1 cellular context compared by ENCODE assay signal in genomic region chr2:27428978-27429541, GRCh38.
TF ChIP-seq lines count a peak whose summit lies in the region.

No MANE protein-coding gene starts in this region.

TF ChIP-seq in HepG2, 621 proteins besides CTCF, POLR2A, EP300 and RAD21 (continued from another document and continues in another):
- TF ChIP-seq, protein P1, sequence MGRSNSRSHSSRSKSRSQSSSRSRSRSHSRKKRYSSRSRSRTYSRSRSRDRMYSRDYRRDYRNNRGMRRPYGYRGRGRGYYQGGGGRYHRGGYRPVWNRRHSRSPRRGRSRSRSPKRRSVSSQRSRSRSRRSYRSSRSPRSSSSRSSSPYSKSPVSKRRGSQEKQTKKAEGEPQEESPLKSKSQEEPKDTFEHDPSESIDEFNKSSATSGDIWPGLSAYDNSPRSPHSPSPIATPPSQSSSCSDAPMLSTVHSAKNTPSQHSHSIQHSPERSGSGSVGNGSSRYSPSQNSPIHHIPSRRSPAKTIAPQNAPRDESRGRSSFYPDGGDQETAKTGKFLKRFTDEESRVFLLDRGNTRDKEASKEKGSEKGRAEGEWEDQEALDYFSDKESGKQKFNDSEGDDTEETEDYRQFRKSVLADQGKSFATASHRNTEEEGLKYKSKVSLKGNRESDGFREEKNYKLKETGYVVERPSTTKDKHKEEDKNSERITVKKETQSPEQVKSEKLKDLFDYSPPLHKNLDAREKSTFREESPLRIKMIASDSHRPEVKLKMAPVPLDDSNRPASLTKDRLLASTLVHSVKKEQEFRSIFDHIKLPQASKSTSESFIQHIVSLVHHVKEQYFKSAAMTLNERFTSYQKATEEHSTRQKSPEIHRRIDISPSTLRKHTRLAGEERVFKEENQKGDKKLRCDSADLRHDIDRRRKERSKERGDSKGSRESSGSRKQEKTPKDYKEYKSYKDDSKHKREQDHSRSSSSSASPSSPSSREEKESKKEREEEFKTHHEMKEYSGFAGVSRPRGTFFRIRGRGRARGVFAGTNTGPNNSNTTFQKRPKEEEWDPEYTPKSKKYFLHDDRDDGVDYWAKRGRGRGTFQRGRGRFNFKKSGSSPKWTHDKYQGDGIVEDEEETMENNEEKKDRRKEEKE (IDR thresholded peaks at IDR 0.05): no peak
- peak; percentile 76; the same call in 1 of the 2 replicates for TF ChIP-seq TMF1 (CRISPR knock-in tag; IDR thresholded peaks at IDR 0.05; ENCODE audit: low read depth)
- 0 out of 2 replicates have a peak, but pooled peaks have one; percentile 65 for TF ChIP-seq SNAI1 (CRISPR knock-in tag; IDR thresholded peaks at IDR 0.05; ENCODE audit: borderline replicate concordance)
- TF ChIP-seq, protein P2, sequence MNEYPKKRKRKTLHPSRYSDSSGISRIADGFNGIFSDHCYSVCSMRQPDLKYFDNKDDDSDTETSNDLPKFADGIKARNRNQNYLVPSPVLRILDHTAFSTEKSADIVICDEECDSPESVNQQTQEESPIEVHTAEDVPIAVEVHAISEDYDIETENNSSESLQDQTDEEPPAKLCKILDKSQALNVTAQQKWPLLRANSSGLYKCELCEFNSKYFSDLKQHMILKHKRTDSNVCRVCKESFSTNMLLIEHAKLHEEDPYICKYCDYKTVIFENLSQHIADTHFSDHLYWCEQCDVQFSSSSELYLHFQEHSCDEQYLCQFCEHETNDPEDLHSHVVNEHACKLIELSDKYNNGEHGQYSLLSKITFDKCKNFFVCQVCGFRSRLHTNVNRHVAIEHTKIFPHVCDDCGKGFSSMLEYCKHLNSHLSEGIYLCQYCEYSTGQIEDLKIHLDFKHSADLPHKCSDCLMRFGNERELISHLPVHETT (CRISPR knock-in tag; conservative IDR thresholded peaks at IDR 0.05): peak; percentile 62; the same call in 1 of the 2 replicates
- no peak for TF ChIP-seq NFE2L2 (IDR thresholded peaks at IDR 0.05; ENCODE audit: low read length)
- TF ChIP-seq ZHX2 (IDR thresholded peaks at IDR 0.05; ENCODE audit: low read depth): no peak
- TF ChIP-seq ZHX2 (CRISPR knock-in tag; IDR thresholded peaks at IDR 0.05; ENCODE audit: borderline replicate concordance): peak; percentile 87; the same call in 1 of the 2 replicates
- TF ChIP-seq FOXP1 (IDR thresholded peaks at IDR 0.05): no peak
- 0 out of 2 replicates have a peak, but pooled peaks have one; percentile 10 for TF ChIP-seq FOXP1 (CRISPR knock-in tag; IDR thresholded peaks at IDR 0.05)
- TF ChIP-seq ZNF367 (CRISPR knock-in tag; IDR thresholded peaks at IDR 0.05; ENCODE audit: borderline replicate concordance): 0 out of 2 replicates have a peak, but pooled peaks have one; percentile 45
- peak; percentile 54 for TF ChIP-seq TEAD3 (CRISPR knock-in tag; optimal IDR thresholded peaks at IDR 0.05; ENCODE audit: borderline replicate concordance)
- TF ChIP-seq, protein P3, sequence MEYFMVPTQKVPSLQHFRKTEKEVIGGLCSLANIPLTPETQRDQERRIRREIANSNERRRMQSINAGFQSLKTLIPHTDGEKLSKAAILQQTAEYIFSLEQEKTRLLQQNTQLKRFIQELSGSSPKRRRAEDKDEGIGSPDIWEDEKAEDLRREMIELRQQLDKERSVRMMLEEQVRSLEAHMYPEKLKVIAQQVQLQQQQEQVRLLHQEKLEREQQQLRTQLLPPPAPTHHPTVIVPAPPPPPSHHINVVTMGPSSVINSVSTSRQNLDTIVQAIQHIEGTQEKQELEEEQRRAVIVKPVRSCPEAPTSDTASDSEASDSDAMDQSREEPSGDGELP (IDR thresholded peaks at IDR 0.05; ENCODE audit: borderline replicate concordance, low read depth): peak; percentile 70; the same call in 1 of the 2 replicates
- TF ChIP-seq ZNF331 (CRISPR knock-in tag; IDR thresholded peaks at IDR 0.05): 0 out of 2 replicates have a peak, but pooled peaks have one; percentile 56
- peak; percentile 61; the same call in 1 of the 2 replicates for TF ChIP-seq DPF2 (CRISPR knock-in tag; IDR thresholded peaks at IDR 0.05; ENCODE audit: borderline replicate concordance, low read depth)
- TF ChIP-seq ZNF180 (CRISPR knock-in tag; IDR thresholded peaks at IDR 0.05; ENCODE audit: borderline replicate concordance, low read depth): 0 out of 2 replicates have a peak, but pooled peaks have one; percentile 40
- 0 out of 2 replicates have a peak, but pooled peaks have one; percentile 52 for TF ChIP-seq ZBTB46 (CRISPR knock-in tag; IDR thresholded peaks at IDR 0.05; ENCODE audit: borderline replicate concordance)
- TF ChIP-seq, protein P4, sequence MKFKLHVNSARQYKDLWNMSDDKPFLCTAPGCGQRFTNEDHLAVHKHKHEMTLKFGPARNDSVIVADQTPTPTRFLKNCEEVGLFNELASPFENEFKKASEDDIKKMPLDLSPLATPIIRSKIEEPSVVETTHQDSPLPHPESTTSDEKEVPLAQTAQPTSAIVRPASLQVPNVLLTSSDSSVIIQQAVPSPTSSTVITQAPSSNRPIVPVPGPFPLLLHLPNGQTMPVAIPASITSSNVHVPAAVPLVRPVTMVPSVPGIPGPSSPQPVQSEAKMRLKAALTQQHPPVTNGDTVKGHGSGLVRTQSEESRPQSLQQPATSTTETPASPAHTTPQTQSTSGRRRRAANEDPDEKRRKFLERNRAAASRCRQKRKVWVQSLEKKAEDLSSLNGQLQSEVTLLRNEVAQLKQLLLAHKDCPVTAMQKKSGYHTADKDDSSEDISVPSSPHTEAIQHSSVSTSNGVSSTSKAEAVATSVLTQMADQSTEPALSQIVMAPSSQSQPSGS (CRISPR knock-in tag; IDR thresholded peaks at IDR 0.05): 0 out of 2 replicates have a peak, but pooled peaks have one; percentile 5
- TF ChIP-seq POLR2AphosphoS5 (IDR thresholded peaks at IDR 0.05; ENCODE audit: low read depth, low read length): peak; percentile 54; the same call in 1 of the 2 replicates
- no peak for TF ChIP-seq NR2F6 (IDR thresholded peaks at IDR 0.05)
- TF ChIP-seq NR2F6 (CRISPR knock-in tag; IDR thresholded peaks at IDR 0.05): peak; percentile 48
- TF ChIP-seq ZFYVE20 (CRISPR knock-in tag; IDR thresholded peaks at IDR 0.05; ENCODE audit: borderline replicate concordance, low read depth): 0 out of 2 replicates have a peak, but pooled peaks have one; percentile 19
- TF ChIP-seq, protein P5, sequence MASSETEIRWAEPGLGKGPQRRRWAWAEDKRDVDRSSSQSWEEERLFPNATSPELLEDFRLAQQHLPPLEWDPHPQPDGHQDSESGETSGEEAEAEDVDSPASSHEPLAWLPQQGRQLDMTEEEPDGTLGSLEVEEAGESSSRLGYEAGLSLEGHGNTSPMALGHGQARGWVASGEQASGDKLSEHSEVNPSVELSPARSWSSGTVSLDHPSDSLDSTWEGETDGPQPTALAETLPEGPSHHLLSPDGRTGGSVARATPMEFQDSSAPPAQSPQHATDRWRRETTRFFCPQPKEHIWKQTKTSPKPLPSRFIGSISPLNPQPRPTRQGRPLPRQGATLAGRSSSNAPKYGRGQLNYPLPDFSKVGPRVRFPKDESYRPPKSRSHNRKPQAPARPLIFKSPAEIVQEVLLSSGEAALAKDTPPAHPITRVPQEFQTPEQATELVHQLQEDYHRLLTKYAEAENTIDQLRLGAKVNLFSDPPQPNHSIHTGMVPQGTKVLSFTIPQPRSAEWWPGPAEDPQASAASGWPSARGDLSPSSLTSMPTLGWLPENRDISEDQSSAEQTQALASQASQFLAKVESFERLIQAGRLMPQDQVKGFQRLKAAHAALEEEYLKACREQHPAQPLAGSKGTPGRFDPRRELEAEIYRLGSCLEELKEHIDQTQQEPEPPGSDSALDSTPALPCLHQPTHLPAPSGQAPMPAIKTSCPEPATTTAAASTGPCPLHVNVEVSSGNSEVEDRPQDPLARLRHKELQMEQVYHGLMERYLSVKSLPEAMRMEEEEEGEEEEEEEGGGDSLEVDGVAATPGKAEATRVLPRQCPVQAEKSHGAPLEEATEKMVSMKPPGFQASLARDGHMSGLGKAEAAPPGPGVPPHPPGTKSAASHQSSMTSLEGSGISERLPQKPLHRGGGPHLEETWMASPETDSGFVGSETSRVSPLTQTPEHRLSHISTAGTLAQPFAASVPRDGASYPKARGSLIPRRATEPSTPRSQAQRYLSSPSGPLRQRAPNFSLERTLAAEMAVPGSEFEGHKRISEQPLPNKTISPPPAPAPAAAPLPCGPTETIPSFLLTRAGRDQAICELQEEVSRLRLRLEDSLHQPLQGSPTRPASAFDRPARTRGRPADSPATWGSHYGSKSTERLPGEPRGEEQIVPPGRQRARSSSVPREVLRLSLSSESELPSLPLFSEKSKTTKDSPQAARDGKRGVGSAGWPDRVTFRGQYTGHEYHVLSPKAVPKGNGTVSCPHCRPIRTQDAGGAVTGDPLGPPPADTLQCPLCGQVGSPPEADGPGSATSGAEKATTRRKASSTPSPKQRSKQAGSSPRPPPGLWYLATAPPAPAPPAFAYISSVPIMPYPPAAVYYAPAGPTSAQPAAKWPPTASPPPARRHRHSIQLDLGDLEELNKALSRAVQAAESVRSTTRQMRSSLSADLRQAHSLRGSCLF (CRISPR knock-in tag; IDR thresholded peaks at IDR 0.05; ENCODE audit: borderline replicate concordance): peak; percentile 65; the same call in 1 of the 2 replicates
- peak in 1 of 2 experiments; percentile 40; a peak in 2 of 4 replicates for TF ChIP-seq HMGXB4 (CRISPR knock-in tag; IDR thresholded peaks at IDR 0.05; ENCODE audit: borderline replicate concordance in 1 of 2, low read depth in 1 of 2)
- no peak for TF ChIP-seq ZNF552 (CRISPR knock-in tag; IDR thresholded peaks at IDR 0.05; ENCODE audit: borderline replicate concordance)
- TF ChIP-seq, protein P6, sequence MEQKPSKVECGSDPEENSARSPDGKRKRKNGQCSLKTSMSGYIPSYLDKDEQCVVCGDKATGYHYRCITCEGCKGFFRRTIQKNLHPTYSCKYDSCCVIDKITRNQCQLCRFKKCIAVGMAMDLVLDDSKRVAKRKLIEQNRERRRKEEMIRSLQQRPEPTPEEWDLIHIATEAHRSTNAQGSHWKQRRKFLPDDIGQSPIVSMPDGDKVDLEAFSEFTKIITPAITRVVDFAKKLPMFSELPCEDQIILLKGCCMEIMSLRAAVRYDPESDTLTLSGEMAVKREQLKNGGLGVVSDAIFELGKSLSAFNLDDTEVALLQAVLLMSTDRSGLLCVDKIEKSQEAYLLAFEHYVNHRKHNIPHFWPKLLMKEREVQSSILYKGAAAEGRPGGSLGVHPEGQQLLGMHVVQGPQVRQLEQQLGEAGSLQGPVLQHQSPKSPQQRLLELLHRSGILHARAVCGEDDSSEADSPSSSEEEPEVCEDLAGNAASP (CRISPR knock-in tag; IDR thresholded peaks at IDR 0.05; ENCODE audit: borderline replicate concordance): peak; percentile 18; the same call in 1 of the 2 replicates
- TF ChIP-seq ZNF430 (CRISPR knock-in tag; IDR thresholded peaks at IDR 0.05): peak; percentile 92
- no peak for TF ChIP-seq ZNF605 (CRISPR knock-in tag; IDR thresholded peaks at IDR 0.05)
- TF ChIP-seq, protein P7, sequence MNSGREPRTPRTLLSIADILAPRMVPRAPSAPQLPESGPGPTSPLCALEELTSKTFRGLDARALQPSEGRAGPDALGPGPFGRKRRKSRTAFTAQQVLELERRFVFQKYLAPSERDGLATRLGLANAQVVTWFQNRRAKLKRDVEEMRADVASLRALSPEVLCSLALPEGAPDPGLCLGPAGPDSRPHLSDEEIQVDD (CRISPR knock-in tag; IDR thresholded peaks at IDR 0.05; ENCODE audit: borderline replicate concordance): peak; percentile 53; the same call in 1 of the 2 replicates
